ENCODE assay signal across 8 cellular contexts in the genomic region with DNA sequence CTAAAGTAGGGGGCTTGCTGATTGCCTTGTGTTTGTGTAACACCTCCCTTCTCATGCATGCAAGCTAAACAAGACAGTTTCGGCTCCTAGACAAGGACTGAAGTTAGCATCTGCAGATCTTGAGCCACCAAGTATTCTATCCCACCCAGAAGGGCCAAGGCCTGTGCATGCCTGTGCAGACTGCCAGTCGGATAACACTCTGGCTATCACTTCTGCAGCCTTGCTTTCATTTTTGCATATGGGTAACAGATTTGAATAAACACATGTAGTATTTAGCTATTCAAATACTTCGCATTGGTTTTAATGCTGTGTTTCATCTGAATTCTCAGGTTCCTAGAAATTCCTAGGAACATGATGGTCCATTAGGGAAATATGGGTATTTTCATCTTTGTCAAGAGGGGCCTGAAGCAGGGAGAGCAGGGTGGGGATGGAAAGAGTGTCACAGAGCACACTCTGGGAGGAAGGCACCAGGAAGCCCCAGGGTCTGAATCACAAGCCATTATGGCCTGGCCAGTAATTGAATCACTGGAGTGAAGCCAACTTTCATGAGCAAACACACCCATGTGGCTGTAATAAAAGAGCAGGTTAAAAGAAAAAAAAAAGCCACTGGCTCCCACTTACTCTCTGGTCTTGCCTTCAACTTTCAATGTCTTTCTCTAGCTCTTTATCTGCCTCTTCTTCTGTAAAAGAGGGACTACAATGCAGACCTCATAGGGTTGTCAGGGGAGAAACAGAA. TPM values are rescaled to one million over a fixed set of nuclear protein-coding genes. Genes with fewer than 3 reads are reported as not detected.
DNase-seq lines count a peak whose midpoint lies in the region; ATAC-seq and TF ChIP-seq lines count a peak whose summit lies in the region.

No MANE protein-coding gene starts in this region.

- no peak overlapping the region for H3K4me3 ChIP-seq in coronary artery

- intact Hi-C loops in sciatic nerve (cut with DNase I), result no loop called here

- ATAC-seq in sciatic nerve (peak; percentile 40), HG03460 (IDR thresholded peaks at IDR 0.05; ENCODE audit: unreplicated experiment) (no peak), GM21447 (IDR thresholded peaks at IDR 0.05; ENCODE audit: unreplicated experiment) (no peak), GM21717 (IDR thresholded peaks at IDR 0.05; ENCODE audit: unreplicated experiment) (no peak), HG02623 (IDR thresholded peaks at IDR 0.05; ENCODE audit: unreplicated experiment) (no peak)

- peak overlapping the region; percentile 4 to 61 for H3K27ac ChIP-seq in coronary artery

- DNase-seq in HCEC 1CT (peak; percentile 86), NCI-H345 (lab: John Stamatoyannopoulos, UW) (peak; percentile 90), coronary artery (ENCODE audit: low spot score) (no peak), sciatic nerve (ENCODE audit: low spot score) (no peak)

- no peak for TF ChIP-seq CTCF in coronary artery (IDR thresholded peaks at IDR 0.05)

RNA-seq across cellular contexts. Expression of gene GADD45A, which starts 28.2 kb away (rescaled TPM):
- 34.6 TPM for total RNA-seq in sciatic nerve

Comparison
In these comparisons a context has a peak if more than half of its experiments do, and no peak if none do; other contexts are left out.
1. DNase-seq: peak in HCEC 1CT (single experiment) and NCI-H345 (single experiment); none in coronary artery (single experiment) and sciatic nerve (single experiment).